In the genomic region with DNA sequence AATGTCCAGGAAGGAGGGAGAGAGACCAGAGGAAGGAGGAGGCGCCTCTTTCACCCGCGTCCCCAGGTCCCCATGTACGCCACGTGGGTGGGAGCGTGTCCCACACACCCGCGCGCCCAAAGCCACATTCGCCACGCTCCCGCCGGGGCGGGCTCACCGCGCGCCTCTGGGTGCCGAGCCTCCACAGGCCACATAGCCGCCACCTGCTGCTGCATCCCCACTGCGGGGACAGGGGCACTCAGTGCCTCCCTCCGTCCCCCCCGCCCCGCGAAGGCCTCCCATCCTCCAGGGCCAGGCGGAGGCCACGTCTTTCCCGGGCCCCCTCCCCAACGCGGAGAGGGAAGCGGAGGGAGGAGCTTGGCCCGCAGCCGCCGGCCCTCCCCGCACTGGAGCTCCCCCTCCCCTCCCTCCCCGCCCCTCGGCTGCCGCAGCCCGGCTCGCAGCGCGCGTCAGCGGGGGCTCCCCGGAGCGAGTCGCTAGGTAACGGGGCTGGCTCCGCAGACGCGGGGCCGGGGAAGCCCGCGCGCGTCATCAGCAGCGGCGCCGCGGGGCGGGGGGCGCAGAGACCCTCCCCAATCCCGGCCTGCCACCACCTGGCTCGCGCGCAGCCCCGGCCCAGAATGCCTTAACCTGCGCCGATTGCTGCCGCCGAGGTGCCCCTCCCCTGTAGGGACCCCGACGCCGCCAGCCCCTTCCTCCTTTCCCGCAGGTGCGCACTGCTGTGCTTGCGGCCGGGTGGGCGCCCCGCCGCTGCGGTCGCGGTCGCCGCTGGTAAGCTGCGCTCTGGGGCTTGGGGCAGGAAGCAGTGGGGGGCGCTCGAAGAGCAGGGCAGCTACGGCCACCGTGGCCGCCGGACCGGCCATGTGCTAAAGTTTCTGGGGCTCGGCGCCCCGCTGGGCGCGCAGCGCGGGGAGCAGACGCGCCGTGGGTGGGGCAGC, we compare ENCODE assay signal across 12 cellular contexts. TPM values are rescaled to one million over a fixed set of nuclear protein-coding genes. Genes with fewer than 3 reads are reported as not detected.
DNase-seq lines count a peak whose midpoint lies in the region; ATAC-seq, FAIRE-seq and TF ChIP-seq lines count a peak whose summit lies in the region.
"Had no signal": no experiment of that assay in that cellular context is flagged by ENCODE, and none has a peak within 500 bp of the region (broad histone marks: within the 10 kb centered on the region; RNA-seq: fewer than 3 reads in every experiment).

No MANE protein-coding gene starts in this region.

- intact Hi-C loops in ascending aorta (cut with DNase I) = no loop called here

- H3K27me3 ChIP-seq in ascending aorta = peaks cover 9% of the 10 kb centered on the region

- no peak overlapping the region for H3K27ac Mint-ChIP-seq in nephron
- no peak overlapping the region for H3K27ac Mint-ChIP-seq in naive thymus-derived CD8-positive, alpha-beta T cell

- H3K36me3 Mint-ChIP-seq in nephron (ENCODE audit: low read depth) = no peaks in the 10 kb centered on the region
- H3K36me3 Mint-ChIP-seq in naive thymus-derived CD8-positive, alpha-beta T cell = peaks cover 0 to 8% (median 0%) of the 10 kb centered on the region in 3 donors

- H3K9me3 ChIP-seq in ascending aorta = no peaks in the 10 kb centered on the region
- H3K9me3 ChIP-seq: mucosa of descending colon had no signal

- TF ChIP-seq CTCF in D721Med (IDR thresholded peaks at IDR 0.05; ENCODE audit: insufficient read depth, missing control alignments) (no peak), ascending aorta (IDR thresholded peaks at IDR 0.05) (peak in 1 of 3 experiments; percentile 6), nephron (IDR thresholded peaks at IDR 0.05; ENCODE audit: unreplicated experiment in 3 of 3) (no peak)

- POLR2A ChIA-PET in HEK293T (lab: Yijun Ruan, JAX) = interaction anchor here (0.8 to 1.2 kb wide), 3 partner anchors 10 to 222 kb away, joined by 3 to 4 read pairs (median 4); no protein-coding TSS in a partner anchor
- POLR2A ChIA-PET in naive thymus-derived CD8-positive, alpha-beta T cell (lab: Charles Lee) = no interaction called here

- CTCF ChIA-PET in HEK293T (lab: Yijun Ruan, JAX) = interaction anchor here (1.0 kb wide), 1 partner anchor 105 kb away, joined by 3 read pairs; no protein-coding TSS in a partner anchor

- peaks cover 94% of the 10 kb centered on the region for H3K27me3 Mint-ChIP-seq in nephron (ENCODE audit: low read depth)
- peaks cover 18 to 69% (median 45%) of the 10 kb centered on the region in 5 donors for H3K27me3 Mint-ChIP-seq in naive thymus-derived CD8-positive, alpha-beta T cell

- DNase-seq in D721Med (ENCODE audit: insufficient read length, low spot score) = peak; percentile 48
- DNase-seq in HEK293T (ENCODE audit: extremely low spot score) = peak; percentile 49
- no peak for DNase-seq in ascending aorta (ENCODE audit: low spot score in 2 of 2)
- no peak for DNase-seq in RKO (ENCODE audit: low spot score)
- DNase-seq in hepatic stellate cell (ENCODE audit: low spot score) = no peak
- no peak for DNase-seq in hippocampal formation (lab: John Stamatoyannopoulos, UW)
- DNase-seq in naive thymus-derived CD8-positive, alpha-beta T cell = no peak
- DNase-seq: activated naive CD4-positive, alpha-beta T cell; mucosa of descending colon; stimulated activated CD4-positive, alpha-beta T cell treated with anti-CD3 and anti-CD28 coated beads, Interleukin-4, amount 100 ng/mL, for 4 hours had no signal

- no peaks in the 10 kb centered on the region for H3K9me3 Mint-ChIP-seq in nephron
- H3K9me3 Mint-ChIP-seq in naive thymus-derived CD8-positive, alpha-beta T cell = peaks cover 0 to 3% (median 0%) of the 10 kb centered on the region in 9 donors

- H3K27ac ChIP-seq in ascending aorta = no peak overlapping the region

- no peak for ATAC-seq in naive thymus-derived CD8-positive, alpha-beta T cell
- ATAC-seq: mucosa of descending colon had no signal

- H3K4me3 Mint-ChIP-seq in nephron = peak overlapping the region; percentile 77 to 84 (median 79)
- peak overlapping the region in 5 of 10 donors; percentile 18 to 59 (median 41) for H3K4me3 Mint-ChIP-seq in naive thymus-derived CD8-positive, alpha-beta T cell

- peaks cover 7% of the 10 kb centered on the region for H3K4me1 Mint-ChIP-seq in nephron
- H3K4me1 Mint-ChIP-seq in naive thymus-derived CD8-positive, alpha-beta T cell = peaks cover 2 to 10% (median 6%) of the 10 kb centered on the region in 4 donors

- peaks cover 8% of the 10 kb centered on the region in 2 donors for H3K4me1 ChIP-seq in ascending aorta

- H3K36me3 ChIP-seq in ascending aorta = no peaks in the 10 kb centered on the region

- no peak for FAIRE-seq in D721Med (lab: Jason Lieb, UNC)

- H3K4me3 ChIP-seq in ascending aorta = peak overlapping the region; percentile 31 to 56
- H3K4me3 ChIP-seq: mucosa of descending colon had no signal

TF ChIP-seq in HEK293T, 16 proteins besides CTCF, POLR2A, EP300 and RAD21:
- TF ChIP-seq FOXK2 (IDR thresholded peaks at IDR 0.05) (no peak), SUZ12 (IDR thresholded peaks at IDR 0.05) (no peak), NFRKB (IDR thresholded peaks at IDR 0.05) (no peak), ZNF384 (IDR thresholded peaks at IDR 0.05) (no peak), ELF4 (IDR thresholded peaks at IDR 0.05) (no peak), HDGF (IDR thresholded peaks at IDR 0.05; ENCODE audit: borderline replicate concordance) (no peak), L3MBTL2 (conservative IDR thresholded peaks at IDR 0.05) (no peak), LEF1 (IDR thresholded peaks at IDR 0.05; ENCODE audit: borderline replicate concordance) (no peak), SP1 (IDR thresholded peaks at IDR 0.05) (no peak), ARNT (IDR thresholded peaks at IDR 0.05) (no peak), TARDBP (IDR thresholded peaks at IDR 0.05) (no peak), BHLHE40 (IDR thresholded peaks at IDR 0.05; ENCODE audit: borderline replicate concordance) (no peak), CTBP1 (IDR thresholded peaks at IDR 0.05; ENCODE audit: borderline replicate concordance) (no peak), FOXA1 (IDR thresholded peaks at IDR 0.05) (no peak), FOXM1 (IDR thresholded peaks at IDR 0.05; ENCODE audit: borderline replicate concordance) (no peak)
- TF ChIP-seq, protein P1, sequence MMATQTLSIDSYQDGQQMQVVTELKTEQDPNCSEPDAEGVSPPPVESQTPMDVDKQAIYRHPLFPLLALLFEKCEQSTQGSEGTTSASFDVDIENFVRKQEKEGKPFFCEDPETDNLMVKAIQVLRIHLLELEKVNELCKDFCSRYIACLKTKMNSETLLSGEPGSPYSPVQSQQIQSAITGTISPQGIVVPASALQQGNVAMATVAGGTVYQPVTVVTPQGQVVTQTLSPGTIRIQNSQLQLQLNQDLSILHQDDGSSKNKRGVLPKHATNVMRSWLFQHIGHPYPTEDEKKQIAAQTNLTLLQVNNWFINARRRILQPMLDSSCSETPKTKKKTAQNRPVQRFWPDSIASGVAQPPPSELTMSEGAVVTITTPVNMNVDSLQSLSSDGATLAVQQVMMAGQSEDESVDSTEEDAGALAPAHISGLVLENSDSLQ (IDR thresholded peaks at IDR 0.05) = no peak

RNA-seq across cellular contexts. Expression of a gene that starts 0.5 kb away (rescaled TPM):
- total RNA-seq in ascending aorta = not detected
- total RNA-seq in naive thymus-derived CD8-positive, alpha-beta T cell = not detected
- not detected for polyA plus RNA-seq in naive thymus-derived CD8-positive, alpha-beta T cell
- total RNA-seq: mucosa of descending colon; T-helper 2 cell treated with Interferon-gamma antibody and Interleukin-4, amounts not matched to agents 100 ng/mL and 5 ng/mL, for 36 hours had no signal

Comparison
In these comparisons a context has a peak if more than half of its experiments do, and no peak if none do; other contexts are left out.
1. DNase-seq: peak in D721Med (single experiment) and HEK293T (single experiment); none in ascending aorta (0 of 2), RKO (single experiment), hepatic stellate cell (single experiment), hippocampal formation (0 of 2) and naive thymus-derived CD8-positive, alpha-beta T cell (0 of 10).